In the genomic region with DNA sequence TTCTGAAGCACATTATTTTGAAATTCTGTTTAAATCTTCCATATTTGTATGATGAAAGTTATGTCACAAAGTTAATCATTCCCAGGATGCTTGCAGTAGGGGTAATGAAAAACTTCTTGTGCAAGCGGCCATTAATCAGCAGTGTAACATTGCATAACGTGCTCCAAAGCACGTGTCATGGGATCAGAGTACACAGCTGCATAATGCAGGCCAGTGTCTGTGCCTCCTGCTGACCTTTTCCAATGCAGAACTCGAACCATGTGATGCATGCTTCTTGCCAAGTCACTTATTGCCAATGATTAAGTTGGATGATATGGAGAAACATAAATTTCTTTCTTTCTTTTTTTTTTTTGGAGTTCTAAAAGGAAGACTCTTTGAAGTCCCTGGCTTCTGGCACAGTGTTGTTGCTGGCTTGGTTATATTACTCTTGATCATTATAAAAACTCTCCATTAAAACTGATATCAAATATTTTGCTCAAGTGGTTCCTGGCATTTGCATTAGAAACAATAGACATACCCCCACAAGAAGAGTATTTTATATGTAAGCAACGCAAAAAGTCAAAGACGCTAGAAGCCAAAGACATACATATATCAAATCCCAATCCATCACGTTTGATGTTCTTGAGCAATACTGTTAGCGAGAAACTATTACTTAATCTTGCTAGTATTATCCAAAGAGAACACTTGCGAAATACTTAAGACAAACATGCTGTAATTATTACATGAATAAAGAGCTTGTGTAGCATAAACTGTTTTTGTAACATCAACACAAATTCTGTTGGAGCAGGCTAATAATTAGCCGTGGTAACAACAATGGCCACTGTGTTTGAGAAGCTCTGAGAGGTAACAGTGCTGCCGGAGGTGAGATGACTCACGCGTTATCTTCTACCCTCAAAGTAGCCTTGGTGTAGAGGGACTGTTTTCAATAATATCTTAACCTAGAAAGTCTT, we compare ENCODE assay signal across 1 cellular context.
TF ChIP-seq lines count a peak whose summit lies in the region.

No MANE protein-coding gene starts in this region.

TF ChIP-seq in K562, 482 proteins besides CTCF, POLR2A, EP300 and RAD21 (continued from another document and continues in another):
- TF ChIP-seq E2F5 (CRISPR knock-in tag; IDR thresholded peaks at IDR 0.05) (no peak), HMGN3 (IDR thresholded peaks at IDR 0.05; ENCODE audit: borderline replicate concordance, extremely low read depth, insufficient read length, low read depth, low read length) (no peak), TAF15 (IDR thresholded peaks at IDR 0.05; ENCODE audit: low read depth, low read length) (no peak), PRPF4 (IDR thresholded peaks at IDR 0.05; ENCODE audit: insufficient read depth, low read depth, low read length, poor library complexity, severe bottlenecking) (no peak), ILF3 (IDR thresholded peaks at IDR 0.05; ENCODE audit: borderline replicate concordance) (no peak), ZNF512 (tag; IDR thresholded peaks at IDR 0.05) (no peak), CHCHD3 (CRISPR knock-in tag; IDR thresholded peaks at IDR 0.05) (no peak), MED1 (CRISPR knock-in tag; IDR thresholded peaks at IDR 0.05; ENCODE audit: borderline replicate concordance) (no peak), MAFG (tag; conservative IDR thresholded peaks at IDR 0.05) (peak; percentile 46), SRSF1 (IDR thresholded peaks at IDR 0.05; ENCODE audit: low read depth, low read length) (no peak), BDP1 (IDR thresholded peaks at IDR 0.05; ENCODE audit: insufficient read depth, insufficient read length) (no peak), E4F1 (CRISPR knock-in tag; IDR thresholded peaks at IDR 0.05; ENCODE audit: borderline replicate concordance) (no peak), GABPA (tag; conservative IDR thresholded peaks at IDR 0.05; ENCODE audit: low read depth) (peak; percentile 32; the same call in 1 of the 2 replicates), FOXP1 (CRISPR knock-in tag; IDR thresholded peaks at IDR 0.05) (no peak), ELK3 (CRISPR knock-in tag; IDR thresholded peaks at IDR 0.05) (no peak), USF2 (CRISPR knock-in tag; IDR thresholded peaks at IDR 0.05) (peak; percentile 64), SPI1 (IDR thresholded peaks at IDR 0.05; ENCODE audit: borderline replicate concordance, low read depth, low read length) (no peak), DMBX1 (CRISPR knock-in tag; IDR thresholded peaks at IDR 0.05; ENCODE audit: borderline replicate concordance) (peak; percentile 59; the same call in 1 of the 2 replicates), MCM2 (IDR thresholded peaks at IDR 0.05; ENCODE audit: low read depth) (no peak), NR2C2 (CRISPR knock-in tag; IDR thresholded peaks at IDR 0.05) (no peak), NR2C2 (tag; IDR thresholded peaks at IDR 0.05) (peak; percentile 83), ZFP30 (CRISPR knock-in tag; IDR thresholded peaks at IDR 0.05; ENCODE audit: borderline replicate concordance) (no peak), ARID1B (IDR thresholded peaks at IDR 0.05) (peak; percentile 76), ZSCAN29 (IDR thresholded peaks at IDR 0.05) (no peak), CHD2 (IDR thresholded peaks at IDR 0.05; ENCODE audit: low read depth, low read length) (no peak), NCOA1 (IDR thresholded peaks at IDR 0.05; ENCODE audit: low read depth) (no peak), TCFL5 (CRISPR knock-in tag; conservative IDR thresholded peaks at IDR 0.05) (no peak; the same call in 1 of the 2 replicates), HCFC1 (IDR thresholded peaks at IDR 0.05; ENCODE audit: low read depth, low read length) (no peak), TCF15 (CRISPR knock-in tag; IDR thresholded peaks at IDR 0.05) (no peak), PHF20 (IDR thresholded peaks at IDR 0.05; ENCODE audit: partially characterized antibody) (no peak), SMARCB1 (IDR thresholded peaks at IDR 0.05; ENCODE audit: insufficient read length, low read depth) (no peak), CXXC5 (CRISPR knock-in tag; IDR thresholded peaks at IDR 0.05) (peak; percentile 69), MLX (CRISPR knock-in tag; conservative IDR thresholded peaks at IDR 0.05) (no peak), PTRF (tag; IDR thresholded peaks at IDR 0.05) (no peak), FOXK2 (conservative IDR thresholded peaks at IDR 0.05 in 1 of 2, IDR thresholded peaks at IDR 0.05 in 1 of 2; ENCODE audit: low read depth in 2 of 2) (peak; percentile 80 to 85), GTF2B (IDR thresholded peaks at IDR 0.05; ENCODE audit: extremely low read depth, insufficient read length) (no peak)
- TF ChIP-seq, protein P1, sequence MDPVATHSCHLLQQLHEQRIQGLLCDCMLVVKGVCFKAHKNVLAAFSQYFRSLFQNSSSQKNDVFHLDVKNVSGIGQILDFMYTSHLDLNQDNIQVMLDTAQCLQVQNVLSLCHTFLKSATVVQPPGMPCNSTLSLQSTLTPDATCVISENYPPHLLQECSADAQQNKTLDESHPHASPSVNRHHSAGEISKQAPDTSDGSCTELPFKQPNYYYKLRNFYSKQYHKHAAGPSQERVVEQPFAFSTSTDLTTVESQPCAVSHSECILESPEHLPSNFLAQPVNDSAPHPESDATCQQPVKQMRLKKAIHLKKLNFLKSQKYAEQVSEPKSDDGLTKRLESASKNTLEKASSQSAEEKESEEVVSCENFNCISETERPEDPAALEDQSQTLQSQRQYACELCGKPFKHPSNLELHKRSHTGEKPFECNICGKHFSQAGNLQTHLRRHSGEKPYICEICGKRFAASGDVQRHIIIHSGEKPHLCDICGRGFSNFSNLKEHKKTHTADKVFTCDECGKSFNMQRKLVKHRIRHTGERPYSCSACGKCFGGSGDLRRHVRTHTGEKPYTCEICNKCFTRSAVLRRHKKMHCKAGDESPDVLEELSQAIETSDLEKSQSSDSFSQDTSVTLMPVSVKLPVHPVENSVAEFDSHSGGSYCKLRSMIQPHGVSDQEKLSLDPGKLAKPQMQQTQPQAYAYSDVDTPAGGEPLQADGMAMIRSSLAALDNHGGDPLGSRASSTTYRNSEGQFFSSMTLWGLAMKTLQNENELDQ (CRISPR knock-in tag; IDR thresholded peaks at IDR 0.05; ENCODE audit: borderline replicate concordance): no peak
- TF ChIP-seq, protein P2, sequence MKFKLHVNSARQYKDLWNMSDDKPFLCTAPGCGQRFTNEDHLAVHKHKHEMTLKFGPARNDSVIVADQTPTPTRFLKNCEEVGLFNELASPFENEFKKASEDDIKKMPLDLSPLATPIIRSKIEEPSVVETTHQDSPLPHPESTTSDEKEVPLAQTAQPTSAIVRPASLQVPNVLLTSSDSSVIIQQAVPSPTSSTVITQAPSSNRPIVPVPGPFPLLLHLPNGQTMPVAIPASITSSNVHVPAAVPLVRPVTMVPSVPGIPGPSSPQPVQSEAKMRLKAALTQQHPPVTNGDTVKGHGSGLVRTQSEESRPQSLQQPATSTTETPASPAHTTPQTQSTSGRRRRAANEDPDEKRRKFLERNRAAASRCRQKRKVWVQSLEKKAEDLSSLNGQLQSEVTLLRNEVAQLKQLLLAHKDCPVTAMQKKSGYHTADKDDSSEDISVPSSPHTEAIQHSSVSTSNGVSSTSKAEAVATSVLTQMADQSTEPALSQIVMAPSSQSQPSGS (CRISPR knock-in tag; IDR thresholded peaks at IDR 0.05): no peak
- TF ChIP-seq, protein P3, sequence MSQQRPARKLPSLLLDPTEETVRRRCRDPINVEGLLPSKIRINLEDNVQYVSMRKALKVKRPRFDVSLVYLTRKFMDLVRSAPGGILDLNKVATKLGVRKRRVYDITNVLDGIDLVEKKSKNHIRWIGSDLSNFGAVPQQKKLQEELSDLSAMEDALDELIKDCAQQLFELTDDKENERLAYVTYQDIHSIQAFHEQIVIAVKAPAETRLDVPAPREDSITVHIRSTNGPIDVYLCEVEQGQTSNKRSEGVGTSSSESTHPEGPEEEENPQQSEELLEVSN (IDR thresholded peaks at IDR 0.05; ENCODE audit: borderline replicate concordance in 1 of 2, extremely low read depth in 1 of 2, insufficient read depth in 1 of 2, insufficient read length in 1 of 2, low read depth in 1 of 2, low read length in 1 of 2, poor library complexity in 1 of 2, severe bottlenecking in 1 of 2): peak; percentile 57 to 70
- TF ChIP-seq, protein P4, sequence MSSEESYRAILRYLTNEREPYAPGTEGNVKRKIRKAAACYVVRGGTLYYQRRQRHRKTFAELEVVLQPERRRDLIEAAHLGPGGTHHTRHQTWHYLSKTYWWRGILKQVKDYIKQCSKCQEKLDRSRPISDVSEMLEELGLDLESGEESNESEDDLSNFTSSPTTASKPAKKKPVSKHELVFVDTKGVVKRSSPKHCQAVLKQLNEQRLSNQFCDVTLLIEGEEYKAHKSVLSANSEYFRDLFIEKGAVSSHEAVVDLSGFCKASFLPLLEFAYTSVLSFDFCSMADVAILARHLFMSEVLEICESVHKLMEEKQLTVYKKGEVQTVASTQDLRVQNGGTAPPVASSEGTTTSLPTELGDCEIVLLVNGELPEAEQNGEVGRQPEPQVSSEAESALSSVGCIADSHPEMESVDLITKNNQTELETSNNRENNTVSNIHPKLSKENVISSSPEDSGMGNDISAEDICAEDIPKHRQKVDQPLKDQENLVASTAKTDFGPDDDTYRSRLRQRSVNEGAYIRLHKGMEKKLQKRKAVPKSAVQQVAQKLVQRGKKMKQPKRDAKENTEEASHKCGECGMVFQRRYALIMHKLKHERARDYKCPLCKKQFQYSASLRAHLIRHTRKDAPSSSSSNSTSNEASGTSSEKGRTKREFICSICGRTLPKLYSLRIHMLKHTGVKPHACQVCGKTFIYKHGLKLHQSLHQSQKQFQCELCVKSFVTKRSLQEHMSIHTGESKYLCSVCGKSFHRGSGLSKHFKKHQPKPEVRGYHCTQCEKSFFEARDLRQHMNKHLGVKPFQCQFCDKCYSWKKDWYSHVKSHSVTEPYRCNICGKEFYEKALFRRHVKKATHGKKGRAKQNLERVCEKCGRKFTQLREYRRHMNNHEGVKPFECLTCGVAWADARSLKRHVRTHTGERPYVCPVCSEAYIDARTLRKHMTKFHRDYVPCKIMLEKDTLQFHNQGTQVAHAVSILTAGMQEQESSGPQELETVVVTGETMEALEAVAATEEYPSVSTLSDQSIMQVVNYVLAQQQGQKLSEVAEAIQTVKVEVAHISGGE (CRISPR knock-in tag; IDR thresholded peaks at IDR 0.05): 0 out of 6 replicates have a peak, but pooled peaks of 1 of the 3 experiments have one; percentile 40
